ENCODE assay signal across 10 cellular contexts in genomic region chr15:75130597-75131268, GRCh38.
A peak's percentile ranks its signal among the peaks of the same experiment; 100 is the strongest.
DNase-seq lines count a peak whose midpoint lies in the region; ATAC-seq, FAIRE-seq and TF ChIP-seq lines count a peak whose summit lies in the region.
"Had no signal": no experiment of that assay in that cellular context is flagged by ENCODE, and none has a peak within 500 bp of the region (broad histone marks: within the 10 kb centered on the region; RNA-seq: fewer than 3 reads in every experiment).

No MANE protein-coding gene starts in this region.

- DNase-seq in left colon (no peak), AG08396 (ENCODE audit: low spot score) (no peak), thyroid gland (no peak), H54 (ENCODE audit: insufficient read length, low spot score) (no peak), smooth muscle cell (lab: John Stamatoyannopoulos, UW; ENCODE audit: unreplicated experiment) (no peak)

- H3F3A ChIP-seq in smooth muscle cell (ENCODE audit: low read depth), result peaks cover 2% of the 10 kb centered on the region

- H3K4me2 ChIP-seq in smooth muscle cell, result no peak overlapping the region

- TF ChIP-seq POLR2A in thyroid gland (IDR thresholded peaks at IDR 0.05) (no peak), H54 (IDR thresholded peaks at IDR 0.05; ENCODE audit: low read depth, low read length) (no peak)

- peak; percentile 65 for ATAC-seq in GM18508 (IDR thresholded peaks at IDR 0.05; ENCODE audit: insufficient read depth, unreplicated experiment)
- ATAC-seq in GM21529 (IDR thresholded peaks at IDR 0.05; ENCODE audit: unreplicated experiment), result peak; percentile 85
- peak; percentile 76 for ATAC-seq in HG03571 (IDR thresholded peaks at IDR 0.05; ENCODE audit: unreplicated experiment)
- ATAC-seq in left colon, result peak; percentile 14

- 71 to 84% methylated on average over 10 of the region's 10 CpGs for WGBS in thyroid gland, 2 donors
- WGBS in smooth muscle cell (ENCODE audit: low lambda C conversion rate), result 89% methylated on average over 10 of the region's 10 CpGs

- H4K20me1 ChIP-seq in smooth muscle cell (ENCODE audit: low read depth), result no peaks in the 10 kb centered on the region

- FAIRE-seq in H54 (lab: Jason Lieb, UNC), result no peak
- FAIRE-seq: bronchial epithelial cell had no signal

- no peak overlapping the region for H3K4me3 ChIP-seq in thyroid gland (replicated peaks in 1 of 3)
- no peak overlapping the region for H3K4me3 ChIP-seq in smooth muscle cell
- H3K4me3 ChIP-seq: lung had no signal

- H3K27ac ChIP-seq in thyroid gland (no peak overlapping the region), smooth muscle cell (ENCODE audit: low read depth) (no peak overlapping the region)

- H3K27me3 ChIP-seq in thyroid gland (no peaks in the 10 kb centered on the region), smooth muscle cell (ENCODE audit: low read depth) (no peaks in the 10 kb centered on the region)

- no peak overlapping the region for H3K9ac ChIP-seq in smooth muscle cell (ENCODE audit: low read depth)

- H3K4me1 ChIP-seq in thyroid gland (no peaks in the 10 kb centered on the region), smooth muscle cell (ENCODE audit: low read depth) (no peaks in the 10 kb centered on the region)

- H3K36me3 ChIP-seq in thyroid gland (no peaks in the 10 kb centered on the region), smooth muscle cell (ENCODE audit: low read depth) (no peaks in the 10 kb centered on the region)

- TF ChIP-seq CTCF in thyroid gland (IDR thresholded peaks at IDR 0.05) (no peak), smooth muscle cell (IDR thresholded peaks at IDR 0.05; ENCODE audit: borderline replicate concordance, insufficient read depth, poor library complexity, severe bottlenecking) (no peak)

- intact Hi-C loops in left colon (cut with DNase I, micrococcal nuclease), result no loop called here
- intact Hi-C loops in thyroid gland (cut with DNase I), result no loop called here

- H3K79me2 ChIP-seq in smooth muscle cell (ENCODE audit: low read depth), result no peaks in the 10 kb centered on the region

- no peak overlapping the region for H2AFZ ChIP-seq in smooth muscle cell (ENCODE audit: low read depth)

- H3K9me3 ChIP-seq in thyroid gland (no peaks in the 10 kb centered on the region), smooth muscle cell (replicated peaks; ENCODE audit: low read depth) (no peaks in the 10 kb centered on the region)

Comparison
In these comparisons a context has a peak if more than half of its experiments do, and no peak if none do; other contexts are left out.
1. ATAC-seq: peak in every context shown above with its lines; median percentile 85 in GM21529; 76 in HG03571; 65 in GM18508; 14 in left colon.